ENCODE assay signal across 17 cellular contexts in genomic region chr21:25329227-25329626, GRCh38.
DNase-seq lines count a peak whose midpoint lies in the region; ATAC-seq and TF ChIP-seq lines count a peak whose summit lies in the region.
"Had no signal": no experiment of that assay in that cellular context is flagged by ENCODE, and none has a peak within 500 bp of the region (broad histone marks: within the 10 kb centered on the region; RNA-seq: fewer than 3 reads in every experiment).

No MANE protein-coding gene starts in this region.

- intact Hi-C loops in stomach (cut with DNase I; ENCODE audit: low total_unique reads) (no loop called here), aorta (cut with DNase I) (no loop called here)

- WGBS in stomach, 5 donors, result 45 to 62% (median 53%) methylated on average over 2 of the region's 2 CpGs
- 20 to 35% methylated on average over 2 of the region's 2 CpGs for WGBS in aorta, 2 donors

- H3K27me3 ChIP-seq in AG04450 (ENCODE audit: control insufficient read depth, insufficient read depth, low read length) (no peaks in the 10 kb centered on the region), stomach (no peaks in the 10 kb centered on the region), aorta (ENCODE audit: control insufficient read depth in 1 of 2, insufficient read depth in 2 of 2, low read length in 1 of 2) (no peaks in the 10 kb centered on the region)
- H3K27me3 ChIP-seq: BLaER1 had no signal

- H3K9me3 ChIP-seq in AG04450 (ENCODE audit: control insufficient read depth, insufficient read depth, low read length) (no peaks in the 10 kb centered on the region), stomach (no peaks in the 10 kb centered on the region), aorta (ENCODE audit: control insufficient read depth, low read length) (no peaks in the 10 kb centered on the region)
- H3K9me3 ChIP-seq: BLaER1 had no signal

- H3K27ac ChIP-seq in AG04450 (ENCODE audit: low read depth, low read length) (peak overlapping the region; percentile 82), stomach (no peak overlapping the region), aorta (ENCODE audit: low read depth in 1 of 2, low read length in 2 of 2) (no peak overlapping the region)
- H3K27ac ChIP-seq: BLaER1 had no signal

- ATAC-seq in aorta (ENCODE audit: low FRiP score), result no peak

- no peak for TF ChIP-seq EP300 in stomach (IDR thresholded peaks at IDR 0.05)

- H3K4me1 ChIP-seq in stomach, result no peaks in the 10 kb centered on the region
- no peaks in the 10 kb centered on the region for H3K4me1 ChIP-seq in aorta (ENCODE audit: control insufficient read depth in 1 of 2, insufficient read depth in 2 of 2, low read length in 2 of 2)
- H3K4me1 ChIP-seq: BLaER1 had no signal

- POLR2A ChIA-PET in AG04450 (lab: Yijun Ruan, JAX), result interaction anchor here (0.7 to 2.6 kb wide), 2 partner anchors 41 to 183 kb away, joined by 3 to 17 read pairs; no protein-coding TSS in a partner anchor

- TF ChIP-seq CTCF in AG04450 (IDR thresholded peaks at IDR 0.05; ENCODE audit: low read depth, low read length) (no peak), stomach (IDR thresholded peaks at IDR 0.05) (no peak)

- peak; percentile 59 for DNase-seq in AG04450 (ENCODE audit: low read depth, low spot score)
- peak; percentile 93 for DNase-seq in HS-5 (ENCODE audit: low read depth)
- peak; percentile 28 for DNase-seq in astrocyte of the hippocampus (ENCODE audit: low read depth, low spot score)
- DNase-seq in iris pigment epithelial cell (ENCODE audit: low read depth), result peak; percentile 75
- no peak for DNase-seq in stomach
- DNase-seq in GF-D8 (lab: John Stamatoyannopoulos, UW), result no peak
- DNase-seq in aorta, result no peak
- DNase-seq in mucosa of gallbladder (ENCODE audit: low spot score), result no peak
- DNase-seq: activated CD4-positive, alpha-beta memory T cell treated with anti-CD3 and anti-CD28 coated beads, Interleukin-2, amount 10 ng/mL, durations not matched to agents 7 days and 5 days; activated effector memory CD4-positive, alpha-beta T cell treated with anti-CD3 and anti-CD28 coated beads, Interleukin-2, amount 50 U/mL, for 16 hours; central memory CD4-positive, alpha-beta T cell; DMS79 treated with DMSO at 0.1 percent for 48 hours; NCI-H2081; NCI-H774; nucleus accumbens; SIG-M5 had no signal

- CTCF ChIA-PET in AG04450 (lab: Charles Lee), result interaction anchor here (0.6 to 3.6 kb wide), 7 partner anchors 11 to 57 kb away, joined by 3 to 23 read pairs (median 5); no protein-coding TSS in a partner anchor

- H3K36me3 ChIP-seq in stomach (no peaks in the 10 kb centered on the region), aorta (ENCODE audit: control insufficient read depth in 1 of 2, insufficient read depth in 2 of 2, low read length in 1 of 2) (no peaks in the 10 kb centered on the region)
- H3K36me3 ChIP-seq: BLaER1 had no signal

- H3K4me3 ChIP-seq in AG04450 (ENCODE audit: low read depth, low read length), result no peak overlapping the region
- no peak overlapping the region for H3K4me3 ChIP-seq in stomach
- H3K4me3 ChIP-seq in aorta (ENCODE audit: low read length in 2 of 2), result no peak overlapping the region
- H3K4me3 ChIP-seq: BLaER1 had no signal

- no peak for TF ChIP-seq POLR2A in stomach (IDR thresholded peaks at IDR 0.05)

Comparison
In these comparisons a context has a peak if more than half of its experiments do, and no peak if none do; other contexts are left out.
1. DNase-seq: peak in AG04450 (single experiment), HS-5 (single experiment), astrocyte of the hippocampus (single experiment) and iris pigment epithelial cell (single experiment); none in stomach (single experiment), GF-D8 (single experiment), aorta (0 of 2) and mucosa of gallbladder (single experiment).